In genomic region chr1:165371588-165372235, GRCh38 we compare ENCODE assay signal across 18 cellular contexts. TPM values are rescaled to one million over a fixed set of nuclear protein-coding genes. Genes with fewer than 3 reads are reported as not detected.
DNase-seq lines count a peak whose midpoint lies in the region; ATAC-seq and TF ChIP-seq lines count a peak whose summit lies in the region.
"Had no signal": no experiment of that assay in that cellular context is flagged by ENCODE, and none has a peak within 500 bp of the region (broad histone marks: within the 10 kb centered on the region; RNA-seq: fewer than 3 reads in every experiment).

No MANE protein-coding gene starts in this region.

- H3K18ac ChIP-seq in IMR-90 (ENCODE audit: low read depth, low read length) = no peak overlapping the region

- H3K27me3 ChIP-seq in IMR-90 (ENCODE audit: control insufficient read depth, insufficient read depth, low read length) = peaks cover 18% of the 10 kb centered on the region
- H3K27me3 ChIP-seq: Peyer's patch had no signal

- no peak overlapping the region for H4K5ac ChIP-seq in IMR-90 (ENCODE audit: low read depth, low read length)

- CTCF ChIA-PET in IMR-90 (lab: Yijun Ruan, JAX) = no interaction called here

- H2BK120ac ChIP-seq in IMR-90 (ENCODE audit: low read depth, low read length) = no peak overlapping the region

- no peaks in the 10 kb centered on the region for H3K9me3 ChIP-seq in IMR-90 (ENCODE audit: control insufficient read depth, insufficient read depth, low read length)
- H3K9me3 ChIP-seq: Peyer's patch had no signal

- no peak overlapping the region for H3K56ac ChIP-seq in IMR-90 (ENCODE audit: extremely low read depth, insufficient read depth, low read length)

- H4K8ac ChIP-seq in IMR-90 (ENCODE audit: low read depth in 2 of 2, low read length in 2 of 2) = no peak overlapping the region

- TF ChIP-seq RAD21 in IMR-90 (IDR thresholded peaks at IDR 0.05; ENCODE audit: low read length) = no peak

- no peak overlapping the region for H2AFZ ChIP-seq in IMR-90 (replicated peaks; ENCODE audit: low read length, poor library complexity)

- H3K4me3 ChIP-seq in AG10803 (ENCODE audit: low read length) (no peak overlapping the region), IMR-90 (ENCODE audit: insufficient read depth, low read depth, low read length) (no peak overlapping the region), foreskin fibroblast (ENCODE audit: low read depth in 1 of 2, low read length in 2 of 2) (no peak overlapping the region)
- H3K4me3 ChIP-seq: Peyer's patch had no signal

- H3K36me3 ChIP-seq in IMR-90 (ENCODE audit: control insufficient read depth, insufficient read depth, low read length) = no peaks in the 10 kb centered on the region
- H3K36me3 ChIP-seq: Peyer's patch had no signal

- in situ Hi-C loops in IMR-90 (cut with MboI; ENCODE audit: low sequenced_read_pairs) = no loop called here

- H2AK9ac ChIP-seq in IMR-90 (replicated peaks; ENCODE audit: low read depth, low read length, poor library complexity) = no peak overlapping the region

- H3K27ac Mint-ChIP-seq in type B pancreatic cell = no peak overlapping the region

- no peak overlapping the region for H3K23ac ChIP-seq in IMR-90 (ENCODE audit: low read depth, low read length)

- no TSS peak for BruUV-seq in IMR-90 (replicated peaks; lab: Mats Ljungman, UMichigan)

- no CpG with 5 or more reads among the region's 5 CpGs for WGBS in IMR-90 (ENCODE audit: extremely low coverage in 2 of 2, insufficient read length in 1 of 2), 2 experiments

- no peak overlapping the region for H2BK5ac ChIP-seq in IMR-90 (ENCODE audit: low read depth, low read length, poor library complexity, severe bottlenecking)

- no peaks in the 10 kb centered on the region for H3K4me1 ChIP-seq in IMR-90 (ENCODE audit: control insufficient read depth, insufficient read depth, low read length)

- DNase-seq in AG10803 (ENCODE audit: low read depth) = peak; percentile 25
- no peak for DNase-seq in IMR-90
- peak; percentile 31 for DNase-seq in RPMI8226
- DNase-seq in foreskin melanocyte = peak; percentile 72
- DNase-seq in stimulated activated CD4-positive, alpha-beta T cell treated with anti-CD3 and anti-CD28 coated beads, Interleukin-2, amount 100 ng/mL, for 24 hours = no peak
- DNase-seq in type B pancreatic cell (ENCODE audit: extremely low spot score, unreplicated experiment) = no peak
- DNase-seq in foreskin fibroblast = no peak
- no peak for DNase-seq in SKM-1 treated with dmso at 0.1 percent for 144 hours (lab: John Stamatoyannopoulos, UW; ENCODE audit: unreplicated experiment)
- DNase-seq: HCEC 1CT, NCI-H1092, NCI-H146, NCI-H2081, NCI-H510A, NCI-H82, Peyer's patch, SHP77 treated with DMSO at 0.1 percent for 48 hours, SW 1271 had no signal

- H2BK15ac ChIP-seq in IMR-90 (ENCODE audit: low read depth, low read length) = no peak overlapping the region

- H2AK5ac ChIP-seq in IMR-90 (ENCODE audit: low read depth, low read length) = no peak overlapping the region

- no peaks in the 10 kb centered on the region for H3K79me1 ChIP-seq in IMR-90 (ENCODE audit: low read depth in 1 of 2, low read length in 2 of 2)

- peaks cover 18% of the 10 kb centered on the region for H3K4me1 Mint-ChIP-seq in type B pancreatic cell (ENCODE audit: unreplicated experiment)

- H3K27me3 Mint-ChIP-seq in type B pancreatic cell = peaks cover 61% of the 10 kb centered on the region

- dilution Hi-C loops in IMR-90 (cut with HindIII; ENCODE audit: low sequenced_read_pairs, unreplicated experiment) = no loop called here

- no peak overlapping the region for H2BK20ac ChIP-seq in IMR-90 (ENCODE audit: low read depth, low read length)

- no peak for ATAC-seq in IMR-90 (ENCODE audit: low read depth)

- no peaks in the 10 kb centered on the region for H3K36me3 Mint-ChIP-seq in type B pancreatic cell

- H4K20me1 ChIP-seq in IMR-90 (ENCODE audit: insufficient read depth, low read length) = no peaks in the 10 kb centered on the region

- no peak for TF ChIP-seq POLR2A in IMR-90 (IDR thresholded peaks at IDR 0.05; ENCODE audit: low read depth, low read length)

- H3K4me3 Mint-ChIP-seq in type B pancreatic cell = no peak overlapping the region

- intact Hi-C loops in IMR-90 (cut with micrococcal nuclease) = no loop called here

- POLR2A ChIA-PET in IMR-90 (lab: Charles Lee; ENCODE audit: unreplicated experiment) = no interaction called here

- H3K9ac ChIP-seq in IMR-90 (ENCODE audit: low read depth, low read length) = no peak overlapping the region

- H3K14ac ChIP-seq in IMR-90 (replicated peaks; ENCODE audit: low read depth, low read length) = no peak overlapping the region

- no peak overlapping the region for H4K91ac ChIP-seq in IMR-90 (ENCODE audit: insufficient read depth, low read depth, low read length)

- TF ChIP-seq CTCF in AG10803 (conservative IDR thresholded peaks at IDR 0.05; ENCODE audit: low read length) (no peak), IMR-90 (conservative IDR thresholded peaks at IDR 0.05; ENCODE audit: low read depth, low read length) (no peak), type B pancreatic cell (conservative IDR thresholded peaks at IDR 0.05) (no peak), foreskin fibroblast (IDR thresholded peaks at IDR 0.05; ENCODE audit: low read depth, low read length) (no peak)

- no peak overlapping the region for H3K4ac ChIP-seq in IMR-90 (ENCODE audit: low read depth, low read length)

- no peak overlapping the region for H3K4me2 ChIP-seq in IMR-90 (ENCODE audit: low read depth, low read length)

- no peaks in the 10 kb centered on the region for H3K9me3 Mint-ChIP-seq in type B pancreatic cell

- no peaks in the 10 kb centered on the region for H3K9me1 ChIP-seq in IMR-90 (ENCODE audit: insufficient read depth, low read length)

- H3K27ac ChIP-seq in IMR-90 (ENCODE audit: insufficient read depth, low read length) = no peak overlapping the region
- H3K27ac ChIP-seq: Peyer's patch had no signal

TF ChIP-seq in IMR-90, 13 proteins besides CTCF, POLR2A, EP300 and RAD21:
- peak; percentile 53 for TF ChIP-seq MAFK (IDR thresholded peaks at IDR 0.05; ENCODE audit: low read depth, low read length)
- no peak for TF ChIP-seq MAZ (IDR thresholded peaks at IDR 0.05; ENCODE audit: borderline replicate concordance, low read depth, low read length)
- TF ChIP-seq CHD1 (IDR thresholded peaks at IDR 0.05; ENCODE audit: low read depth, low read length) = no peak
TF ChIP-seq in IMR-90: peak in this region for 1.

RNA-seq across cellular contexts. Expression of gene LMX1A, which starts 15.2 kb away (rescaled TPM):
- total RNA-seq in IMR-90 (2012; rRNA removed) = not detected in 2 replicates
- polyA plus RNA-seq in IMR-90 (2012; rRNA removed) = not detected in 2 replicates
- not detected in 2 replicates for polyA plus RNA-seq in IMR-90 (2012; cell fraction: cytosol; rRNA removed)
- not detected in 2 replicates for polyA plus RNA-seq in IMR-90 (2012; cell fraction: nucleus; rRNA removed; ENCODE audit: low replicate concordance)
- 13.5 and 34.4 TPM in 2 replicates for total RNA-seq in type B pancreatic cell (ENCODE audit: low replicate concordance)
- total RNA-seq: HT1080 had no signal

Comparison
In these comparisons a context has a peak if more than half of its experiments do, and no peak if none do; other contexts are left out.
1. DNase-seq: peak in AG10803 (single experiment), RPMI8226 (single experiment) and foreskin melanocyte (single experiment); none in IMR-90 (single experiment), stimulated activated CD4-positive, alpha-beta T cell treated with anti-CD3 and anti-CD28 coated beads, Interleukin-2, amount 100 ng/mL, for 24 hours (0 of 2), type B pancreatic cell (single experiment), foreskin fibroblast (0 of 2) and SKM-1 treated with dmso at 0.1 percent for 144 hours (single experiment).
2. RNA of gene LMX1A, which starts 15.2 kb away (total RNA-seq): 13.5 to 34.4 TPM in type B pancreatic cell; not detected in IMR-90; every median in the first group is over 10 times any median in the second.